Comparison of ENCODE assay signal across 34 cellular contexts in the genomic region with DNA sequence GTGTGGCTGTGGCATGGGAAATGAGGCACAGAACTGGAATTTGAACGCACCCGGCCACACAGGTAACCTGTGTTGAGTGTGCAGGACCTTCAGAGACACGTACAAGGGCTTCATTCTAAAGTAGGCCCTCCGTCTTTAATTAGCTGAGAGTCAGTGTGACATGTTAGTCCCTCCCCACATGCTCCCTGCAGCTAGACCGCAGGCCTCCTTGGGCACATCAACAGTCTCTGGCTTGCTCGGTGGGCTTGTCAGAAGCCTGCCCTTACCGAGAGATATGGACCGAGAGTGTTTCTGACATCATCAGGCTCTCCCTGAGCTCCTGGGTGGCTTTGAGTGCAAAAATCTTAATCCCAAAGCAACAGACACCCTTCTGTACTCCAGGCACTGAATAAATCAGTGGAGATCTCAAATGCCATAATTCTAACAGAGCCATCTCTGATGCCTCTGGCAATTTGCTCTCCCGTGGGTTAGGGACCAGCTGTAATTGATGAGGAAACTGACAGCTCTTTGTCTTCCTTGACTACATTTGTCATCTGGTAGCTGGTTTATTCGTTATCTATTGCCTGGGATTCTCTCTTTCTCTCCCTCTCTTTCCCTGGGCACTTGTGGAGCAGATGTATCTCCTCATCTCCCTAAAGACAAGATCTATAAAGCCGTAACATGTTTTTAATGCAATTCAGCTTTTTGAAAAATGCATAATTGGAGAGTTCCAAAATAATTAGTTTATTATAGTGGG.
"Had no signal": no experiment of that assay in that cellular context is flagged by ENCODE, and none has a peak within 500 bp of the region (broad histone marks: within the 10 kb centered on the region; RNA-seq: fewer than 3 reads in every experiment).

No MANE protein-coding gene starts in this region.

- FAIRE-seq: astrocyte, bronchial epithelial cell had no signal

- H3K36me3 Mint-ChIP-seq: activated naive CD8-positive, alpha-beta T cell had no signal

- H3K27ac ChIP-seq: brain microvascular endothelial cell, coronary artery, dorsolateral prefrontal cortex, esophagus muscularis mucosa, foreskin keratinocyte, gastrocnemius medialis, heart right ventricle, WERI-Rb-1 had no signal

- H3K36me3 ChIP-seq: brain microvascular endothelial cell, esophagus muscularis mucosa, gastrocnemius medialis, heart right ventricle, WERI-Rb-1 had no signal

- H3K9me3 ChIP-seq: esophagus muscularis mucosa, gastrocnemius medialis had no signal

- H3K4me1 ChIP-seq: foreskin keratinocyte, gastrocnemius medialis, heart right ventricle had no signal

- H3K27me3 Mint-ChIP-seq: activated B cell treated with CpG ODN at 0.5 μM for 24 hours; activated CD4-positive, alpha-beta memory T cell treated with anti-CD3 and anti-CD28 coated beads, Interleukin-2, amount 10 ng/mL, durations not matched to agents 7 days and 5 days; activated CD4-positive, alpha-beta T cell treated with anti-CD3 and anti-CD28 coated beads, Interleukin-2, amount 10 ng/mL, durations not matched to agents 7 days and 5 days; activated naive CD8-positive, alpha-beta T cell; activated T-cell treated with anti-CD3 and anti-CD28 coated beads, Interleukin-2, amount 50 U/mL, for 24 hours; central memory CD8-positive, alpha-beta T cell; dendritic cell treated with granulocyte-macrophage colony-stimulating factor and Interleukin-4, amounts not matched to agents 40 ng/mL and 50 ng/mL, for 4 days; T-helper 17 cell had no signal

- H3K27me3 ChIP-seq: brain microvascular endothelial cell, foreskin keratinocyte, gastrocnemius medialis had no signal

- ATAC-seq: activated T-cell treated with anti-CD3 and anti-CD28 coated beads, Interleukin-2, amount 50 U/mL, for 72 hours; foreskin keratinocyte; gastrocnemius medialis; heart right ventricle; T-helper 17 cell had no signal

- DNase-seq: activated B cell treated with CpG ODN at 0.5 μM for 24 hours; activated CD4-positive, alpha-beta memory T cell treated with anti-CD3 and anti-CD28 coated beads, Interleukin-2, amount 10 ng/mL, durations not matched to agents 7 days and 5 days; activated CD4-positive, alpha-beta T cell treated with anti-CD3 and anti-CD28 coated beads for 4 hours; activated CD4-positive, alpha-beta T cell treated with anti-CD3 and anti-CD28 coated beads, Interleukin-2, amount 10 ng/mL, durations not matched to agents 7 days and 5 days; activated CD4-positive, alpha-beta T cell treated with anti-CD3 and anti-CD28 coated beads, Interleukin-2, amount 50 U/mL, for 4 hours; activated CD4-positive, CD25-positive, alpha-beta regulatory T cell treated with anti-CD3 and anti-CD28 coated beads, Interleukin-2, amount 50 U/mL, for 72 hours; activated CD8-positive, alpha-beta memory T cell treated with anti-CD3 and anti-CD28 coated beads, Interleukin-2, amount 50 U/mL, for 48 hours; activated gamma-delta T cell; activated naive CD4-positive, alpha-beta T cell treated with anti-CD3 and anti-CD28 coated beads, Interleukin-2, amount 50 U/mL, for 16 hours; activated naive CD4-positive, alpha-beta T cell treated with Interleukin-2 at 50 U/mL for 16 hours; activated T-cell treated with anti-CD3 and anti-CD28 coated beads for 4 hours; activated T-cell treated with anti-CD3 and anti-CD28 coated beads, Interleukin-2, amount 50 U/mL, for 24 hours; activated T-cell treated with anti-CD3 and anti-CD28 coated beads, Interleukin-2, amount 50 U/mL, for 72 hours; amniotic stem cell; anterior cingulate cortex; brain microvascular endothelial cell; dorsolateral prefrontal cortex; effector memory CD4-positive, alpha-beta T cell; erythroblast; foreskin keratinocyte; gastrocnemius medialis; heart right ventricle; T-helper 1 cell; T-helper 17 cell; T1000; WERI-Rb-1 had no signal

- H3K4me3 ChIP-seq: coronary artery, dorsolateral prefrontal cortex, esophagus muscularis mucosa, gastrocnemius medialis, heart right ventricle had no signal

- H3K4me1 Mint-ChIP-seq: activated B cell treated with CpG ODN at 0.5 μM for 24 hours; activated CD4-positive, alpha-beta memory T cell treated with anti-CD3 and anti-CD28 coated beads, Interleukin-2, amount 10 ng/mL, durations not matched to agents 7 days and 5 days; activated CD4-positive, alpha-beta T cell treated with anti-CD3 and anti-CD28 coated beads, Interleukin-2, amount 10 ng/mL, durations not matched to agents 7 days and 5 days; central memory CD8-positive, alpha-beta T cell; T-helper 17 cell had no signal

- H3K4me3 Mint-ChIP-seq: activated B cell treated with CpG ODN at 0.5 μM for 24 hours; activated CD4-positive, alpha-beta memory T cell treated with anti-CD3 and anti-CD28 coated beads, Interleukin-2, amount 10 ng/mL, durations not matched to agents 7 days and 5 days; activated CD4-positive, alpha-beta T cell treated with anti-CD3 and anti-CD28 coated beads, Interleukin-2, amount 10 ng/mL, durations not matched to agents 7 days and 5 days; activated naive CD8-positive, alpha-beta T cell; activated T-cell treated with anti-CD3 and anti-CD28 coated beads, Interleukin-2, amount 50 U/mL, for 24 hours; activated T-cell treated with anti-CD3 and anti-CD28 coated beads, Interleukin-2, amount 50 U/mL, for 72 hours; central memory CD8-positive, alpha-beta T cell; dendritic cell treated with granulocyte-macrophage colony-stimulating factor and Interleukin-4, amounts not matched to agents 40 ng/mL and 50 ng/mL, for 4 days; T-helper 17 cell; T-helper 2 cell treated with Interferon-gamma antibody and Interleukin-4, amounts not matched to agents 5 μg/mL and 100 μg/mL, for 36 hours had no signal

- H3K27ac Mint-ChIP-seq: activated B cell treated with CpG ODN at 0.5 μM for 24 hours; activated CD4-positive, alpha-beta memory T cell treated with anti-CD3 and anti-CD28 coated beads, Interleukin-2, amount 10 ng/mL, durations not matched to agents 7 days and 5 days; activated CD4-positive, alpha-beta T cell treated with anti-CD3 and anti-CD28 coated beads, Interleukin-2, amount 10 ng/mL, durations not matched to agents 7 days and 5 days; activated naive CD8-positive, alpha-beta T cell; activated T-cell treated with anti-CD3 and anti-CD28 coated beads, Interleukin-2, amount 50 U/mL, for 24 hours; activated T-cell treated with anti-CD3 and anti-CD28 coated beads, Interleukin-2, amount 50 U/mL, for 72 hours; dendritic cell treated with granulocyte-macrophage colony-stimulating factor and Interleukin-4, amounts not matched to agents 40 ng/mL and 50 ng/mL, for 4 days; T-helper 17 cell; T-helper 2 cell treated with Interferon-gamma antibody and Interleukin-4, amounts not matched to agents 5 μg/mL and 100 μg/mL, for 36 hours had no signal
